1 cellular context compared by ENCODE assay signal in the genomic region with DNA sequence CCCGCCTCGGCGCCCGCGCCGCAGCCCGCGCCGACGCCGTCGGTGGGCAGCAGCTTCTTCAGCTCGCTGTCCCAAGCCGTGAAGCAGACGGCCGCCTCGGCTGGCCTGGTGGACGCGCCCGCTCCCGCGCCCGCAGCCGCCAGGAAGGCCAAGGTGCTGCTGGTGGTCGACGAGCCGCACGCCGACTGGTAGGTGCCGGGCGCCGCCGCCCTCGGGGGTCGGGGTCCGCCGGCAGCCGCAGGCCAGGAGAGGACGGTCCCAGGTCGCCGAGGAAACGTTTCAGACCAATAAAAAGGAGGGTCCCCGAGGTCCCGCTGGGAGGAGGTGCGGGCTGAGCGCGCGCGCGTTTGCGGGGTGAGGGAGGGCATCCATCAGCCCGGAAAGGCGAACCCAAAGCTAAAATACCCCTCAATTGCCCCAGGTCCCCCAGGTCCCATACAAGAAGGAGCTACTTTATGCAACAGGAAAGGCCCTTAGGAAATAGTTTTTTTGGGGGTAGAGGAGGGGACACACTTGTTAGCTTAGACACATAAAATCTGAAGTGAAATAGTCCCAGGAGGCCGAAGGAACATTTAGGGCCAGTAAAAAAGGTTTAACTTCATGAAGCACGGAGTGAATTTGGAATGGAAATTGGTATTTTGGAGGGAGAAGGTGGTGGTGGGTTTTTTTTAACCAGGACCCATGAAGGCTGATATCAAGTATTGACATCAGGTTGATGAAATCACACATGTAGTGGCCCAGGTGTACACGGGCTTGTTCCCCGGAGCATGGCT.
TF ChIP-seq lines count a peak whose summit lies in the region.

No MANE protein-coding gene starts in this region.

TF ChIP-seq in HEK293, 187 proteins besides CTCF, POLR2A, EP300 and RAD21 (continued from another document):
- TF ChIP-seq WT1 (tag by site-specific recombination; IDR thresholded peaks at IDR 0.05) (0 out of 2 replicates have a peak, but pooled peaks have one; percentile 7), GLIS2 (tag by site-specific recombination; IDR thresholded peaks at IDR 0.05) (peak; percentile 59), PATZ1 (tag by site-specific recombination; IDR thresholded peaks at IDR 0.05) (peak; percentile 43), ZNF26 (tag by site-specific recombination; IDR thresholded peaks at IDR 0.05) (no peak), REST (tag by site-specific recombination; IDR thresholded peaks at IDR 0.05) (no peak), SCRT2 (tag by site-specific recombination; IDR thresholded peaks at IDR 0.05) (peak; percentile 74), ZBTB26 (tag by site-specific recombination; optimal IDR thresholded peaks at IDR 0.05) (peak; percentile 59), REPIN1 (tag by site-specific recombination; IDR thresholded peaks at IDR 0.05; ENCODE audit: low read depth) (no peak), ZBTB48 (tag by site-specific recombination; IDR thresholded peaks at IDR 0.05) (peak; percentile 69; the same call in 1 of the 2 replicates), ZNF335 (tag by site-specific recombination; conservative IDR thresholded peaks at IDR 0.05) (peak; percentile 85)
- TF ChIP-seq, protein P1, sequence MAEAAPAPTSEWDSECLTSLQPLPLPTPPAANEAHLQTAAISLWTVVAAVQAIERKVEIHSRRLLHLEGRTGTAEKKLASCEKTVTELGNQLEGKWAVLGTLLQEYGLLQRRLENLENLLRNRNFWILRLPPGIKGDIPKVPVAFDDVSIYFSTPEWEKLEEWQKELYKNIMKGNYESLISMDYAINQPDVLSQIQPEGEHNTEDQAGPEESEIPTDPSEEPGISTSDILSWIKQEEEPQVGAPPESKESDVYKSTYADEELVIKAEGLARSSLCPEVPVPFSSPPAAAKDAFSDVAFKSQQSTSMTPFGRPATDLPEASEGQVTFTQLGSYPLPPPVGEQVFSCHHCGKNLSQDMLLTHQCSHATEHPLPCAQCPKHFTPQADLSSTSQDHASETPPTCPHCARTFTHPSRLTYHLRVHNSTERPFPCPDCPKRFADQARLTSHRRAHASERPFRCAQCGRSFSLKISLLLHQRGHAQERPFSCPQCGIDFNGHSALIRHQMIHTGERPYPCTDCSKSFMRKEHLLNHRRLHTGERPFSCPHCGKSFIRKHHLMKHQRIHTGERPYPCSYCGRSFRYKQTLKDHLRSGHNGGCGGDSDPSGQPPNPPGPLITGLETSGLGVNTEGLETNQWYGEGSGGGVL (tag by site-specific recombination; IDR thresholded peaks at IDR 0.05), result peak; percentile 37; the same call in 1 of the 2 replicates
